8 cellular contexts compared by ENCODE assay signal in genomic region chr7:135147341-135147898, GRCh38. TPM values are rescaled to one million over a fixed set of nuclear protein-coding genes. Genes with fewer than 3 reads are reported as not detected.
DNase-seq lines count a peak whose midpoint lies in the region; ATAC-seq and TF ChIP-seq lines count a peak whose summit lies in the region.

No MANE protein-coding gene starts in this region.

- intact Hi-C loops in vagina (cut with DNase I), result no loop called here

- ATAC-seq in GM18498 (IDR thresholded peaks at IDR 0.05; ENCODE audit: unreplicated experiment) (peak; percentile 18), HG03442 (IDR thresholded peaks at IDR 0.05; ENCODE audit: unreplicated experiment) (peak; percentile 17), lung (ENCODE audit: insufficient read depth, low FRiP score) (no peak), GM21381 (IDR thresholded peaks at IDR 0.05; ENCODE audit: unreplicated experiment) (no peak)

- in situ Hi-C loops in astrocyte of the spinal cord (cut with HindIII; ENCODE audit: low sequenced_read_pairs), result no loop called here
- in situ Hi-C loops in GM13977 (cut with MboI; ENCODE audit: low pct_unique_long_range_greater_than_20kb, low sequenced_read_pairs, unreplicated experiment), result no loop called here

- H3K4me3 ChIP-seq in astrocyte of the spinal cord (ENCODE audit: low read depth, low read length) (peak overlapping the region; percentile 1), lung (peak overlapping the region; percentile 57), vagina (peak overlapping the region; percentile 53 to 57)

- H3K27me3 ChIP-seq in lung (ENCODE audit: control insufficient read depth, insufficient read depth) (no peaks in the 10 kb centered on the region), vagina (no peaks in the 10 kb centered on the region)

- no peak for TF ChIP-seq CTCF in astrocyte of the spinal cord (IDR thresholded peaks at IDR 0.05; ENCODE audit: low read depth, low read length)
- no peak for TF ChIP-seq CTCF in lung (IDR thresholded peaks at IDR 0.05; ENCODE audit: control extremely low read depth, extremely low read depth)
- no peak for TF ChIP-seq CTCF in vagina (IDR thresholded peaks at IDR 0.05)
- no peak for TF ChIP-seq CTCF in GM13977 (IDR thresholded peaks at IDR 0.05; ENCODE audit: extremely low read depth, insufficient read depth, missing control alignments)

- 8 to 10% methylated on average over 6 of the region's 6 CpGs for WGBS in lung, 2 donors

- H3K9me3 ChIP-seq in lung (ENCODE audit: control insufficient read depth in 2 of 2, insufficient read depth in 1 of 2, low read length in 1 of 2) (no peaks in the 10 kb centered on the region), vagina (no peaks in the 10 kb centered on the region)

- DNase-seq in astrocyte of the spinal cord (ENCODE audit: low read depth, low spot score), result peak; percentile 28
- DNase-seq in lung (ENCODE audit: low spot score), result no peak
- no peak for DNase-seq in vagina (ENCODE audit: extremely low spot score in 2 of 2)
- DNase-seq in NK-92 (lab: John Stamatoyannopoulos, UW; ENCODE audit: unreplicated experiment), result no peak
- no peak for DNase-seq in GM13977 (ENCODE audit: low spot score)

- peak overlapping the region; percentile 92 to 95 for H3K27ac ChIP-seq in lung (ENCODE audit: low read depth in 1 of 2, low read length in 1 of 2)
- peak overlapping the region; percentile 95 for H3K27ac ChIP-seq in vagina

- no peaks in the 10 kb centered on the region for H3K36me3 ChIP-seq in lung (ENCODE audit: control insufficient read depth in 2 of 2, insufficient read depth in 2 of 2, low read length in 2 of 2)
- peaks cover 0 to 1% of the 10 kb centered on the region in 2 donors for H3K36me3 ChIP-seq in vagina

- H3K4me1 ChIP-seq in lung (ENCODE audit: control insufficient read depth in 2 of 2, insufficient read depth in 2 of 2, low read length in 2 of 2) (peaks cover 11 to 15% of the 10 kb centered on the region in 2 donors), vagina (peaks cover 38% of the 10 kb centered on the region)

- TF ChIP-seq POLR2A in vagina (IDR thresholded peaks at IDR 0.05), result no peak

RNA-seq across cellular contexts. Expression of gene TMEM140, which starts 0.5 kb away (rescaled TPM):
- total RNA-seq in lung (10 to 100 TPM; 16.1 to 19.7 TPM), vagina (20.4 TPM)
- 10 to 100 TPM; 17.4 to 35.2 TPM for polyA plus RNA-seq in lung

RNA-seq across cellular contexts. Expression of gene CYREN, which starts 23.1 kb away (rescaled TPM):
- total RNA-seq in lung (10 to 100 TPM; 40.0 to 50.2 TPM), vagina (33.4 TPM)
- polyA plus RNA-seq in lung, result 10 to 100 TPM; 22.4 to 39.5 TPM

Comparison
In these comparisons a context has a peak if more than half of its experiments do, and no peak if none do; other contexts are left out.
1. ATAC-seq: peak in GM18498 (single experiment) and HG03442 (single experiment); none in lung (single experiment) and GM21381 (single experiment).
2. H3K4me3 ChIP-seq: peak in every context shown above with its lines; median percentile 57 in lung; 55 in vagina; 1 in astrocyte of the spinal cord.